ENCODE assay signal across 14 cellular contexts in genomic region chr7:134364619-134365037, GRCh38. TPM values are rescaled to one million over a fixed set of nuclear protein-coding genes. Genes with fewer than 3 reads are reported as not detected.
A peak's percentile ranks its signal among the peaks of the same experiment; 100 is the strongest.
DNase-seq lines count a peak whose midpoint lies in the region; ATAC-seq and TF ChIP-seq lines count a peak whose summit lies in the region.
"Had no signal": no experiment of that assay in that cellular context is flagged by ENCODE, and none has a peak within 500 bp of the region (broad histone marks: within the 10 kb centered on the region; RNA-seq: fewer than 3 reads in every experiment).

No MANE protein-coding gene starts in this region.

- peak; percentile 63 for ATAC-seq in RWPE2 (ENCODE audit: low read depth)
- ATAC-seq: Panc1; stimulated activated memory B cell treated with anti-CD40 and anti-IgM and Interleukin-4, amounts not matched to agents 10 μg/mL and 1 μg/mL and 100 μg/mL, for 72 hours had no signal

- peaks cover 54% of the 10 kb centered on the region for H3K4me1 ChIP-seq in GM23248 (ENCODE audit: insufficient read depth)
- H3K4me1 ChIP-seq in RWPE2 (ENCODE audit: insufficient read depth, poor library complexity, severe bottlenecking) = peaks cover 45% of the 10 kb centered on the region

- no peaks in the 10 kb centered on the region for H3K79me2 ChIP-seq in GM23248 (ENCODE audit: insufficient read depth)

- H3K4me3 ChIP-seq in GM23248 = peak overlapping the region; percentile 17; the same call in 1 of the 2 replicates
- H3K4me3 ChIP-seq in RWPE2 (ENCODE audit: severe bottlenecking) = no peak overlapping the region

- H2AFZ ChIP-seq in GM23248 = peak overlapping the region; percentile 54; the same call in 1 of the 2 replicates

- H3K9me3 ChIP-seq in GM23248 (ENCODE audit: low read depth) = no peaks in the 10 kb centered on the region
- H3K9me3 ChIP-seq in RWPE2 (ENCODE audit: severe bottlenecking) = no peaks in the 10 kb centered on the region

- H4K20me1 ChIP-seq in GM23248 (ENCODE audit: insufficient read depth) = no peaks in the 10 kb centered on the region

- H3K9me2 ChIP-seq in GM23248 (ENCODE audit: insufficient read depth) = no peaks in the 10 kb centered on the region

- H3K27me3 ChIP-seq in GM23248 (replicated peaks; ENCODE audit: insufficient read depth) (no peaks in the 10 kb centered on the region), RWPE2 (ENCODE audit: insufficient read depth, poor library complexity, severe bottlenecking) (no peaks in the 10 kb centered on the region)

- H3K27ac ChIP-seq in GM23248 (peak overlapping the region; percentile 86), RWPE2 (ENCODE audit: poor library complexity, severe bottlenecking) (peak overlapping the region; percentile 98)

- peaks cover 32% of the 10 kb centered on the region for H3F3A ChIP-seq in GM23248 (ENCODE audit: insufficient read depth)

- H3K9ac ChIP-seq in GM23248 = peak overlapping the region; percentile 55

- TF ChIP-seq CTCF in RWPE2 (IDR thresholded peaks at IDR 0.05; ENCODE audit: poor library complexity, severe bottlenecking) = no peak

- H3K36me3 ChIP-seq in GM23248 (ENCODE audit: low read depth) = no peaks in the 10 kb centered on the region
- H3K36me3 ChIP-seq in RWPE2 (ENCODE audit: low read depth) = no peaks in the 10 kb centered on the region

- DNase-seq in GM23248 (peak; percentile 85), RWPE2 (ENCODE audit: low spot score) (peak; percentile 85), fibroblast of peridontal ligament (ENCODE audit: extremely low read depth) (peak; percentile 10), renal cortical epithelial cell (ENCODE audit: low read depth) (peak; percentile 95), NCI-H2196 treated with DMSO at 0.1 percent for 48 hours (lab: John Stamatoyannopoulos, UW; ENCODE audit: unreplicated experiment) (no peak), OCI-M2 (lab: John Stamatoyannopoulos, UW; ENCODE audit: unreplicated experiment) (no peak), SK-N-DZ (ENCODE audit: low spot score) (no peak)
- no peak for DNase-seq in activated CD8-positive, alpha-beta memory T cell treated with anti-CD3 and anti-CD28 coated beads for 24 hours
- DNase-seq: activated CD8-positive, alpha-beta memory T cell treated with anti-CD3 and anti-CD28 coated beads, Interleukin-2, amount 50 U/mL, for 48 hours; KG1; kidney; NCI-H2107 had no signal

- H3K4me2 ChIP-seq in GM23248 (ENCODE audit: unreplicated experiment) = peak overlapping the region; percentile 69

- in situ Hi-C loops in GM23248 (cut with MboI) = no loop called here

RNA-seq across cellular contexts. Expression of gene SLC35B4, which starts 47.9 kb away (rescaled TPM):
- total RNA-seq in GM23248 (2014; rRNA removed; shearing (Covaris generic)) = 12.9 and 15.6 TPM in 2 replicates
- 22.2 and 25.7 TPM in 2 replicates for polyA plus RNA-seq in GM23248 (2016; fragmentation: Nextera tagmentation; extraction: Ambion mirVana)
- 11.5 and 12.5 TPM in 2 replicates for total RNA-seq in renal cortical epithelial cell
- 11.2 and 12.9 TPM in 2 replicates for polyA plus RNA-seq in SK-N-DZ (2014; cell fraction: cytosol; rRNA removed)
- polyA plus RNA-seq in SK-N-DZ (2014; cell fraction: nucleus; rRNA removed) = 9.1 and 13.2 TPM in 2 replicates

Comparison
In these comparisons a context has a peak if more than half of its experiments do, and no peak if none do; other contexts are left out.
1. DNase-seq: peak in GM23248 (single experiment), RWPE2 (single experiment), fibroblast of peridontal ligament (single experiment) and renal cortical epithelial cell (single experiment); none in NCI-H2196 treated with DMSO at 0.1 percent for 48 hours (single experiment), OCI-M2 (single experiment), activated CD8-positive, alpha-beta memory T cell treated with anti-CD3 and anti-CD28 coated beads for 24 hours (single experiment) and SK-N-DZ (single experiment).